In the genomic region with DNA sequence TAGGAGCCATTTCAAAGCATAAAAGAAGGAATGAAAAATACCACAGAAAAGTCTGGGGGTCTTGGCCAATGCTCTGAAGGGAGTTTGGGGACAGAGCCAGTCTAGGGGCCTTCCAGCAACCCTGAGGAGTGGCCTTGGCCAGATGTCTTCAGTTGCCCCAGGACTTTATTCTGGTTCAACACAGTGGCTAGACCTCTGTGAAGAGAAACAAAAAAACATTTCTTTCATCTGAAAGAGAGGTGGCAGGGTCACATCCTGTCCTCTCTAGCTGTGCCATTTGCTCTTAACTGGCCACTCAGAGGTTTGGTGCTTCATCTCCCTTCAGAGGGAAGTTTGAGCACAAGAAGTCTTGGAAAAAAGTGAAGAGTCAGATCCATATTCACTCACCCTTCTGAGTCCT, we compare ENCODE assay signal across 15 cellular contexts.
A peak's percentile ranks its signal among the peaks of the same experiment; 100 is the strongest.
DNase-seq lines count a peak whose midpoint lies in the region; ATAC-seq and TF ChIP-seq lines count a peak whose summit lies in the region.
"Had no signal": no experiment of that assay in that cellular context is flagged by ENCODE, and none has a peak within 500 bp of the region (broad histone marks: within the 10 kb centered on the region; RNA-seq: fewer than 3 reads in every experiment).

No MANE protein-coding gene starts in this region.

- intact Hi-C loops in OCI-LY7 (cut with micrococcal nuclease; ENCODE audit: unreplicated experiment), result no loop called here
- intact Hi-C loops in PC-3 (cut with micrococcal nuclease), result no loop called here

- H4K20me1 ChIP-seq in OCI-LY7 (ENCODE audit: insufficient read depth, low read length), result no peaks in the 10 kb centered on the region
- H4K20me1 ChIP-seq in neural progenitor cell (ENCODE audit: low read depth), result no peaks in the 10 kb centered on the region
- no peaks in the 10 kb centered on the region for H4K20me1 ChIP-seq in PC-3 (ENCODE audit: low read length)

- no peak overlapping the region for H3K4me2 ChIP-seq in OCI-LY7 (ENCODE audit: low read length)
- H3K4me2 ChIP-seq in neural progenitor cell, result peak overlapping the region; percentile 57
- H3K4me2 ChIP-seq in PC-3 (ENCODE audit: low read length), result no peak overlapping the region

- no peaks in the 10 kb centered on the region for H3K36me3 Mint-ChIP-seq in neural progenitor cell
- H3K36me3 Mint-ChIP-seq: CD8-positive, alpha-beta T cell had no signal

- ATAC-seq in GM18867 (IDR thresholded peaks at IDR 0.05; ENCODE audit: unreplicated experiment) (peak; percentile 40), HG03571 (IDR thresholded peaks at IDR 0.05; ENCODE audit: unreplicated experiment) (no peak), PC-3 (no peak)
- ATAC-seq: CD8-positive, alpha-beta T cell; GM12878 had no signal

- peaks cover 4% of the 10 kb centered on the region for H3K9me3 Mint-ChIP-seq in neural progenitor cell
- H3K9me3 Mint-ChIP-seq: CD8-positive, alpha-beta T cell had no signal

- H3K4me3 ChIP-seq in HUES48 (ENCODE audit: low read depth, low read length), result no peak overlapping the region
- no peak overlapping the region for H3K4me3 ChIP-seq in OCI-LY7 (ENCODE audit: low read depth, low read length, poor library complexity, severe bottlenecking)
- no peak overlapping the region for H3K4me3 ChIP-seq in neural progenitor cell
- no peak overlapping the region for H3K4me3 ChIP-seq in PC-3 (ENCODE audit: low read length)
- H3K4me3 ChIP-seq: GM12878 had no signal

- H3K4me1 ChIP-seq in HUES48 (ENCODE audit: control insufficient read depth, insufficient read depth, low read length) (peaks cover 8% of the 10 kb centered on the region; the same call in 1 of the 2 replicates), OCI-LY7 (ENCODE audit: insufficient read depth, low read length, poor library complexity, severe bottlenecking) (no peaks in the 10 kb centered on the region), neural progenitor cell (peaks cover 10% of the 10 kb centered on the region), PC-3 (ENCODE audit: insufficient read depth, low read length) (peaks cover 9% of the 10 kb centered on the region)
- H3K4me1 ChIP-seq: Caco-2 had no signal

- H3F3A ChIP-seq in neural progenitor cell (ENCODE audit: low read depth), result no peaks in the 10 kb centered on the region
- no peaks in the 10 kb centered on the region for H3F3A ChIP-seq in PC-3 (ENCODE audit: low read length, unreplicated experiment)

- no peak overlapping the region for H3K27ac Mint-ChIP-seq in neural progenitor cell
- H3K27ac Mint-ChIP-seq: B cell; CD8-positive, alpha-beta T cell; IgD-negative memory B cell had no signal

- H3K9me2 ChIP-seq in OCI-LY7 (ENCODE audit: insufficient read depth, low read length) (no peaks in the 10 kb centered on the region), PC-3 (replicated peaks; ENCODE audit: low read length) (no peaks in the 10 kb centered on the region)

- H3K36me3 ChIP-seq in HUES48 (ENCODE audit: control insufficient read depth, insufficient read depth, low read length), result no peaks in the 10 kb centered on the region
- H3K36me3 ChIP-seq in OCI-LY7 (ENCODE audit: insufficient read depth, low read length), result no peaks in the 10 kb centered on the region
- peaks cover 6% of the 10 kb centered on the region for H3K36me3 ChIP-seq in neural progenitor cell
- H3K36me3 ChIP-seq in PC-3 (ENCODE audit: low read depth, low read length), result no peaks in the 10 kb centered on the region

- H3K9me3 ChIP-seq in HUES48 (ENCODE audit: control insufficient read depth, insufficient read depth, low read length), result peaks cover 25% of the 10 kb centered on the region
- H3K9me3 ChIP-seq in OCI-LY7 (ENCODE audit: low read length), result no peaks in the 10 kb centered on the region
- H3K9me3 ChIP-seq in neural progenitor cell (ENCODE audit: low read depth), result no peaks in the 10 kb centered on the region
- no peaks in the 10 kb centered on the region for H3K9me3 ChIP-seq in PC-3 (ENCODE audit: low read length)
- H3K9me3 ChIP-seq: Caco-2 had no signal

- no TSS peak for BruUV-seq in OCI-LY7 (replicated peaks; lab: Mats Ljungman, UMichigan)
- BruUV-seq in PC-3 (replicated peaks; lab: Mats Ljungman, UMichigan), result no TSS peak

- no peak overlapping the region for H3K4me3 Mint-ChIP-seq in neural progenitor cell
- H3K4me3 Mint-ChIP-seq: B cell; CD8-positive, alpha-beta T cell; IgD-negative memory B cell had no signal

- no peak overlapping the region for H3K9ac ChIP-seq in HUES48 (ENCODE audit: low read depth, low read length)
- no peak overlapping the region for H3K9ac ChIP-seq in neural progenitor cell
- no peak overlapping the region for H3K9ac ChIP-seq in PC-3 (ENCODE audit: low read length)

- POLR2A ChIA-PET in OCI-LY7 (lab: Charles Lee) (interaction anchor here (0.7 kb wide), 1 partner anchor 12 kb away, joined by 3 read pairs; no protein-coding TSS in a partner anchor), PC-3 (lab: Charles Lee; ENCODE audit: unreplicated experiment) (no interaction called here)

- no peaks in the 10 kb centered on the region for H3K27me3 Mint-ChIP-seq in neural progenitor cell (ENCODE audit: insufficient read depth, low read depth)
- H3K27me3 Mint-ChIP-seq: B cell, IgD-negative memory B cell had no signal

- H3K27ac ChIP-seq in HUES48 (ENCODE audit: low read depth, low read length), result peak overlapping the region; percentile 58
- no peak overlapping the region for H3K27ac ChIP-seq in OCI-LY7 (ENCODE audit: low read depth, low read length, poor library complexity, severe bottlenecking)
- H3K27ac ChIP-seq in neural progenitor cell, result no peak overlapping the region
- H3K27ac ChIP-seq in PC-3 (ENCODE audit: low read length), result no peak overlapping the region
- H3K27ac ChIP-seq: C4-2B had no signal

- H3K4me1 Mint-ChIP-seq in neural progenitor cell, result peaks cover 13% of the 10 kb centered on the region

- DNase-seq in OCI-LY7 (ENCODE audit: low spot score), result no peak
- no peak for DNase-seq in neural progenitor cell (ENCODE audit: low spot score)
- no peak for DNase-seq in effector CD8-positive, alpha-beta T cell (lab: John Stamatoyannopoulos, UW)
- DNase-seq in DMS 273 treated with DMSO at 0.1 percent for 48 hours (lab: John Stamatoyannopoulos, UW), result no peak
- no peak for DNase-seq in PC-3
- DNase-seq: Caco-2; CD8-positive, alpha-beta T cell; KG1 had no signal

- CTCF ChIA-PET in OCI-LY7 (lab: Charles Lee; ENCODE audit: unreplicated experiment), result no interaction called here
- CTCF ChIA-PET in PC-3 (lab: Charles Lee), result no interaction called here

- H3K27me3 ChIP-seq in HUES48 (ENCODE audit: control insufficient read depth, insufficient read depth, low read length) (no peaks in the 10 kb centered on the region), neural progenitor cell (no peaks in the 10 kb centered on the region), PC-3 (ENCODE audit: low read length) (no peaks in the 10 kb centered on the region)

- H3K79me2 ChIP-seq in OCI-LY7 (ENCODE audit: insufficient read depth, low read depth, low read length) (no peaks in the 10 kb centered on the region), neural progenitor cell (ENCODE audit: low read depth) (no peaks in the 10 kb centered on the region), PC-3 (ENCODE audit: low read length) (no peaks in the 10 kb centered on the region)

- H2AFZ ChIP-seq in OCI-LY7 (ENCODE audit: low read length) (0 out of 2 replicates have a peak overlapping the region, but pooled peaks have one; percentile 24), neural progenitor cell (replicated peaks) (no peak overlapping the region), PC-3 (ENCODE audit: low read length) (no peak overlapping the region)

- no peak for TF ChIP-seq CTCF in OCI-LY7 (conservative IDR thresholded peaks at IDR 0.05; ENCODE audit: low read length)
- no peak for TF ChIP-seq CTCF in neural progenitor cell (IDR thresholded peaks at IDR 0.05)
- no peak for TF ChIP-seq CTCF in PC-3 (conservative IDR thresholded peaks at IDR 0.05; ENCODE audit: low read depth, low read length)
